ENCODE assay signal across 1 cellular context in genomic region chr2:1633092-1633721, GRCh38.
TF ChIP-seq lines count a peak whose summit lies in the region.

No MANE protein-coding gene starts in this region.

TF ChIP-seq in IMR-90, 13 proteins besides CTCF, POLR2A, EP300 and RAD21:
- no peak for TF ChIP-seq MXI1 (IDR thresholded peaks at IDR 0.05; ENCODE audit: borderline replicate concordance, low read depth, low read length)
- TF ChIP-seq CHD1 (IDR thresholded peaks at IDR 0.05; ENCODE audit: low read depth, low read length) = no peak
- TF ChIP-seq NFE2L2 (IDR thresholded peaks at IDR 0.05; ENCODE audit: low read depth, low read length) = no peak
- TF ChIP-seq BHLHE40 (IDR thresholded peaks at IDR 0.05; ENCODE audit: low read depth, low read length) = no peak
- no peak for TF ChIP-seq MAZ (IDR thresholded peaks at IDR 0.05; ENCODE audit: borderline replicate concordance, low read depth, low read length)
- no peak for TF ChIP-seq SMC3 (IDR thresholded peaks at IDR 0.05; ENCODE audit: low read depth, low read length)
- TF ChIP-seq RFX5 (IDR thresholded peaks at IDR 0.05; ENCODE audit: low read depth, low read length) = no peak
- TF ChIP-seq MAFK (IDR thresholded peaks at IDR 0.05; ENCODE audit: low read depth, low read length) = no peak
- no peak for TF ChIP-seq CEBPB (IDR thresholded peaks at IDR 0.05; ENCODE audit: low read depth, low read length)
